1 cellular context compared by ENCODE assay signal in the genomic region with DNA sequence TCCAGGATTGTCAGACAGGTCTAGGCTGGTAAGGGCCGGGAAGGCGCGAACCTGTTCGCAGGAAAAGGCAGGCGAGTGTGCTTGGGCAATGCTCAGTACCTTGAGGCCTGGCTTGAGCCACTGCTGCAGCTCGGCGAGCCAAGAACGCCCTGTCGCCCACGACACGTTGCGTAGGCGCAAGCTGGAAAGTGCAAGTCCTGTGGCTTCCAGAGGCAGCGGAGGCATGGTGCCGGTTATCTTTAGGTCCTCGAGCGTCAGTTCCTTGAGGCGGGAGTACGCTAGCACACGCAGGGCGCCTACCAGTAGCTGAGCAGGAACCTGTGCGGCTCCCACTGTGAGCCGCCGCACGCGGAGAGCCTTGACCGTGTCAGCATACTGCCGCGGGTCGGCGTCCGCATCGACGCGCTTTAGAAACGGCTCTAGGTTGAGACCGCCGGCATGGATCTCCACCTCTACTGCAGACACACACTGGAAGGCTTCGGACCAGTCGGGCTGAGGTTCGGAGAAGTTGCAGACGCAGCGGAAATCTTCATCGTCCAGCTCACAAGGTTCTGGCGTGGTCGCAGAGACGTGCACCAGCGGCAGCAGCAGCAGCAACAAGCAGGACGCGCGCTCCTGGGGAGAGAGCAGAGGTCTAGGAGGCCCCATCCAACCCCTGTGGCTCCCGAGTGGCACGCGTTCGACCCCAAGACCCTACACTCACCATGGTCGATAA.
TF ChIP-seq lines count a peak whose summit lies in the region.

No MANE protein-coding gene starts in this region.

TF ChIP-seq in WTC11, 78 proteins besides CTCF, POLR2A, EP300 and RAD21 (continued from another document):
- TF ChIP-seq, protein P1, sequence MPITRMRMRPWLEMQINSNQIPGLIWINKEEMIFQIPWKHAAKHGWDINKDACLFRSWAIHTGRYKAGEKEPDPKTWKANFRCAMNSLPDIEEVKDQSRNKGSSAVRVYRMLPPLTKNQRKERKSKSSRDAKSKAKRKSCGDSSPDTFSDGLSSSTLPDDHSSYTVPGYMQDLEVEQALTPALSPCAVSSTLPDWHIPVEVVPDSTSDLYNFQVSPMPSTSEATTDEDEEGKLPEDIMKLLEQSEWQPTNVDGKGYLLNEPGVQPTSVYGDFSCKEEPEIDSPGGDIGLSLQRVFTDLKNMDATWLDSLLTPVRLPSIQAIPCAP (CRISPR knock-in tag; IDR thresholded peaks at IDR 0.05) = no peak
- TF ChIP-seq ETV6 (CRISPR knock-in tag; IDR thresholded peaks at IDR 0.05) (no peak), ATF1 (CRISPR knock-in tag; IDR thresholded peaks at IDR 0.05) (no peak)
